Comparison of ENCODE assay signal across 20 cellular contexts in genomic region chr20:34001378-34001777, GRCh38.
"Had no signal": no experiment of that assay in that cellular context is flagged by ENCODE, and none has a peak within 500 bp of the region (broad histone marks: within the 10 kb centered on the region; RNA-seq: fewer than 3 reads in every experiment).

No MANE protein-coding gene starts in this region.

- H3K36me3 Mint-ChIP-seq: immature natural killer cell had no signal

- DNase-seq: activated CD4-positive, alpha-beta memory T cell treated with anti-CD3 and anti-CD28 coated beads for 36 hours; activated CD4-positive, alpha-beta T cell treated with anti-CD3 and anti-CD28 coated beads for 36 hours; activated CD8-positive, alpha-beta memory T cell treated with anti-CD3 and anti-CD28 coated beads, Interleukin-2, amount 10 ng/mL, durations not matched to agents 7 days and 5 days; activated naive CD4-positive, alpha-beta T cell treated with anti-CD3 and anti-CD28 coated beads for 36 hours; effector CD8-positive, alpha-beta T cell; heart right ventricle; immature natural killer cell; kidney glomerular epithelial cell; mesenchymal stem cell; mucosa of descending colon; naive thymus-derived CD8-positive, alpha-beta T cell; stimulated activated CD4-positive, alpha-beta T cell treated with anti-CD3 and anti-CD28 coated beads, Interleukin-1b, Interleukin-23, amount 100 ng/mL, for 48 hours; stimulated activated CD8-positive, alpha-beta memory T cell treated with anti-CD3 and anti-CD28 coated beads, Interleukin-4, amount 100 ng/mL, for 48 hours; stimulated activated naive CD4-positive, alpha-beta T cell treated with Interleukin-2 at 50 U/mL for 16 hours; T-helper 2 cell; thyroid gland had no signal

- ATAC-seq: activated CD4-positive, alpha-beta T cell treated with anti-CD3 and anti-CD28 coated beads for 36 hours; activated CD8-positive, alpha-beta memory T cell treated with anti-CD3 and anti-CD28 coated beads, Interleukin-2, amount 10 ng/mL, durations not matched to agents 7 days and 5 days; esophagus mucosa; heart right ventricle; mucosa of descending colon; WTC11 had no signal

- H3K9me3 Mint-ChIP-seq: activated CD4-positive, alpha-beta memory T cell treated with anti-CD3 and anti-CD28 coated beads for 36 hours; activated naive CD4-positive, alpha-beta T cell treated with anti-CD3 and anti-CD28 coated beads for 36 hours; activated T-helper 2 cell treated with anti-CD3 and anti-CD28 coated beads, Interferon-gamma antibody, Interleukin-2, Interleukin-4, amounts not matched to agents 10 μg/mL and 5 μg/mL and 100 μg/mL, durations not matched to agents 14 hours and 24 hours and 36 hours; immature natural killer cell; naive thymus-derived CD8-positive, alpha-beta T cell; WTC11 had no signal

- H3K27ac Mint-ChIP-seq: activated CD4-positive, alpha-beta memory T cell treated with anti-CD3 and anti-CD28 coated beads for 36 hours; activated CD4-positive, alpha-beta T cell treated with anti-CD3 and anti-CD28 coated beads for 36 hours; activated CD8-positive, alpha-beta memory T cell treated with anti-CD3 and anti-CD28 coated beads, Interleukin-2, amount 10 ng/mL, durations not matched to agents 7 days and 5 days; activated naive CD4-positive, alpha-beta T cell treated with anti-CD3 and anti-CD28 coated beads for 36 hours; activated T-helper 2 cell treated with anti-CD3 and anti-CD28 coated beads, Interferon-gamma antibody, Interleukin-2, Interleukin-4, amounts not matched to agents 10 μg/mL and 5 μg/mL and 100 μg/mL, durations not matched to agents 14 hours and 24 hours and 36 hours; dendritic cell treated with granulocyte-macrophage colony-stimulating factor and Interleukin-4, amounts not matched to agents 40 ng/mL and 50 ng/mL, for 4 days; WTC11 had no signal

- H3K27me3 Mint-ChIP-seq: activated CD4-positive, alpha-beta memory T cell treated with anti-CD3 and anti-CD28 coated beads for 36 hours; activated CD4-positive, alpha-beta T cell treated with anti-CD3 and anti-CD28 coated beads for 36 hours; activated CD8-positive, alpha-beta memory T cell treated with anti-CD3 and anti-CD28 coated beads, Interleukin-2, amount 10 ng/mL, durations not matched to agents 7 days and 5 days; dendritic cell treated with granulocyte-macrophage colony-stimulating factor and Interleukin-4, amounts not matched to agents 40 ng/mL and 50 ng/mL, for 4 days; naive thymus-derived CD8-positive, alpha-beta T cell had no signal

- H3K9me3 ChIP-seq: heart right ventricle, mucosa of descending colon, thyroid gland had no signal

- H3K4me3 Mint-ChIP-seq: activated CD4-positive, alpha-beta memory T cell treated with anti-CD3 and anti-CD28 coated beads for 36 hours; activated CD4-positive, alpha-beta T cell treated with anti-CD3 and anti-CD28 coated beads for 36 hours; activated CD8-positive, alpha-beta memory T cell treated with anti-CD3 and anti-CD28 coated beads, Interleukin-2, amount 10 ng/mL, durations not matched to agents 7 days and 5 days; activated naive CD4-positive, alpha-beta T cell treated with anti-CD3 and anti-CD28 coated beads for 36 hours; dendritic cell treated with granulocyte-macrophage colony-stimulating factor and Interleukin-4, amounts not matched to agents 40 ng/mL and 50 ng/mL, for 4 days; WTC11 had no signal
